Comparison of ENCODE assay signal across 8 cellular contexts in the genomic region with DNA sequence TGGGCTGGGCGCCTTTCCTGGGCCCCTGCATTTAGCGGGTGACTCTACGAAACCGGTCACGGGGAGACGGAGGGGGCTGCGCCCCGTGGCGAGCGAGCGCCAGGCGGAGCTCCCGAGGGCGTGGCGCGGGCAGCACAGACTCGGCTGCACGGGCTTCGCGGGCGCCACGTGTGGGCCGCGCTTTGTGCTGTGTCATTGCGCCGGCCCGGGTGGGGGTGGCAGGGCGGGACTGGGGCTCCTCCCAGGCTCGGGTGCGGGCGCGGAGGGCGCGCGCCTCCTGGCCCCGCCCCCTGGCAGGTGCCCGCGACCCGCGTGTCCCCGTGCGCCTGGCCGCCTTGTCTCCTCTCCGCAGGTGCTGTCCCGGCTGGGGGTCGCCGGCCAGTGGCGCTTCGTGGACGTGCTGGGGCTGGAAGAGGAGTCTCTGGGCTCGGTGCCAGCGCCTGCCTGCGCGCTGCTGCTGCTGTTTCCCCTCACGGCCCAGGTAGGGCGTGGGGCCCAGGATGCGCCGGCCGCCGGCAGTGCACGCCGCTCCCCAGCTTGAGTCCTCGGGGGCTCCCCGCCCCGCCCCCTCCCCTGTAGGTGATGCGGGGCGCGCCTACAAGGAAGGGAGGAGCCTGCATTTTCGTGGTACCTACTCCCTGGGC. TPM values are rescaled to one million over a fixed set of nuclear protein-coding genes. Genes with fewer than 3 reads are reported as not detected.
A peak's percentile ranks its signal among the peaks of the same experiment; 100 is the strongest.
DNase-seq lines count a peak whose midpoint lies in the region; ATAC-seq and TF ChIP-seq lines count a peak whose summit lies in the region.

No MANE protein-coding gene starts in this region.

- no peak overlapping the region for H3K27ac Mint-ChIP-seq in activated naive CD4-positive, alpha-beta T cell treated with anti-CD3 and anti-CD28 coated beads, Interleukin-2, amount 10 ng/mL, durations not matched to agents 7 days and 5 days

- no peaks in the 10 kb centered on the region for H3K9me3 ChIP-seq in HAP-1

- H3K4me3 ChIP-seq in GM12864 (ENCODE audit: low read depth, low read length): peak overlapping the region; percentile 87
- H3K4me3 ChIP-seq in HAP-1: peak overlapping the region; percentile 83

- H3K4me3 Mint-ChIP-seq in activated naive CD4-positive, alpha-beta T cell treated with anti-CD3 and anti-CD28 coated beads, Interleukin-2, amount 10 ng/mL, durations not matched to agents 7 days and 5 days: peak overlapping the region; percentile 40

- ATAC-seq in omental fat pad (ENCODE audit: low FRiP score) (peak; percentile 75), GM18520 (IDR thresholded peaks at IDR 0.05; ENCODE audit: unreplicated experiment) (no peak)

- H3K36me3 Mint-ChIP-seq in activated naive CD4-positive, alpha-beta T cell treated with anti-CD3 and anti-CD28 coated beads, Interleukin-2, amount 10 ng/mL, durations not matched to agents 7 days and 5 days: no peaks in the 10 kb centered on the region

- peaks cover 5% of the 10 kb centered on the region for H3K4me1 Mint-ChIP-seq in activated naive CD4-positive, alpha-beta T cell treated with anti-CD3 and anti-CD28 coated beads, Interleukin-2, amount 10 ng/mL, durations not matched to agents 7 days and 5 days

- in situ Hi-C loops in HAP-1 (cut with MboI; ENCODE audit: low sequenced_read_pairs): no loop called here

- peaks cover 23% of the 10 kb centered on the region for H3K4me1 ChIP-seq in HAP-1

- TF ChIP-seq CTCF in GM12864 (IDR thresholded peaks at IDR 0.05; ENCODE audit: low read depth, low read length, missing control alignments) (no peak), omental fat pad (IDR thresholded peaks at IDR 0.05) (no peak)

- CTCF ChIA-PET in activated naive CD4-positive, alpha-beta T cell treated with anti-CD3 and anti-CD28 coated beads, Interleukin-2, amount 10 ng/mL, durations not matched to agents 7 days and 5 days (lab: Charles Lee): interaction anchor here (3.3 kb wide), 1 partner anchor 23 kb away, joined by 11 read pairs; no protein-coding TSS in a partner anchor

- peaks cover 50% of the 10 kb centered on the region for H3K27me3 Mint-ChIP-seq in activated naive CD4-positive, alpha-beta T cell treated with anti-CD3 and anti-CD28 coated beads, Interleukin-2, amount 10 ng/mL, durations not matched to agents 7 days and 5 days

- peaks cover 45% of the 10 kb centered on the region for H3K36me3 ChIP-seq in HAP-1 (replicated peaks)

- DNase-seq in GM12864 (ENCODE audit: low read depth): no peak
- DNase-seq in HAP-1 (ENCODE audit: low spot score in 2 of 2): peak in 1 of 2 experiments; percentile 79
- DNase-seq in NCI-H2081 (lab: John Stamatoyannopoulos, UW): peak; percentile 87 to 93
- peak; percentile 31 for DNase-seq in activated naive CD4-positive, alpha-beta T cell treated with anti-CD3 and anti-CD28 coated beads, Interleukin-2, amount 10 ng/mL, durations not matched to agents 7 days and 5 days
- DNase-seq in globus pallidus (ENCODE audit: low spot score): peak; percentile 33
- DNase-seq in omental fat pad (ENCODE audit: low spot score): no peak
- no peak for DNase-seq in T1000 (lab: John Stamatoyannopoulos, UW)

- no peaks in the 10 kb centered on the region for H3K27me3 ChIP-seq in HAP-1 (ENCODE audit: low read depth)

- no peaks in the 10 kb centered on the region for H3K9me3 Mint-ChIP-seq in activated naive CD4-positive, alpha-beta T cell treated with anti-CD3 and anti-CD28 coated beads, Interleukin-2, amount 10 ng/mL, durations not matched to agents 7 days and 5 days

RNA-seq across cellular contexts. Expression of a gene that starts 0.7 kb away (rescaled TPM):
- total RNA-seq in omental fat pad: 100 to 1,000 TPM in 3 of 4 donors, 10 to 100 TPM in 1; 15.3 to 205 (median 163) TPM

RNA-seq across cellular contexts. Expression of a gene that starts 43.0 kb away (rescaled TPM):
- total RNA-seq in omental fat pad: 100 to 1,000 TPM in 2 of 4 donors, 10 to 100 TPM in 2; 76.6 to 138 (median 113) TPM

Comparison
In these comparisons a context has a peak if more than half of its experiments do, and no peak if none do; other contexts are left out.
1. DNase-seq: peak in NCI-H2081 (2 of 2), activated naive CD4-positive, alpha-beta T cell treated with anti-CD3 and anti-CD28 coated beads, Interleukin-2, amount 10 ng/mL, durations not matched to agents 7 days and 5 days (single experiment) and globus pallidus (single experiment); none in GM12864 (single experiment), omental fat pad (single experiment) and T1000 (single experiment).